ENCODE assay signal across 8 cellular contexts in the genomic region with DNA sequence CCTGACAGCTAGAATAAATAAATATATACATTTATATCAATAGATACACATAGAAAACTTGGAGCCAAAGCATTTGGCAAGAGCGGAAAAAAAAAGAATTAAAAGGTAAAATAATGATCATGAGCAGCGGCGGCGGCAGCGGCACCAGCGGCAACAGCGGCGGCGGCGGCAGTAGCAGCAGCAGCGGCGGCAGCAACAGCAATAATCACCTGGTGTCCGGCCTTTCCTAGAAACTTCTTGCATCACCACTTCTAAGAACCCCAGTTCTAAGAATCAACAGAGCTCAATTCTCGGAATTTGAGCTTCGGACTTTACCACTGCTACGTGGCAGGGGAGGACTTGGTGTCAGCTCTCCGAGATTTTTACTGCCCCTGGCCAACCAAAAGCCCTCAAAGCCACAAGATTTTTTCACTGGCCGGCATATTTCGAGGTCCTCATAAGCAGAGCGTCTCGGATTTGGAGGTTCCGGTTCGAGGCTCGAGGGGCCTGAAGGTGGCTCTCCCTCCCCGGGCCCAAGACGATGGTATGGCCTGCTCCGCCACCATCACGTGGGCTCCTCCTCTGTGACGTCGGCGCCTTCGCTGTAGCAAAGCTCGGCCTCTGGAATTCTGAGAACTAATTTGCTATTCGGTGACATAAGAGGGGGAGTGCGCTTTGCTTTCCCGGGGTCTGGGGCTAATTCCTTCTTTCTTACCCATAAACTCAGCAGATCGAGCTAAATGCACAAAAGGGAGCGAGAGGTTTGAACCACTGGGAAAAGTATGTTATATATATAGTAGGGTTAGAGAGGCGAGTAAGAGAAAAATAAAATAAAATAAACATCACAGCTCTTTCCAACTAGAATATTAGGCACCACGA. TPM values are rescaled to one million over a fixed set of nuclear protein-coding genes. Genes with fewer than 3 reads are reported as not detected.
A peak's percentile ranks its signal among the peaks of the same experiment; 100 is the strongest.
DNase-seq lines count a peak whose midpoint lies in the region; ATAC-seq, FAIRE-seq and TF ChIP-seq lines count a peak whose summit lies in the region.

A gene (minus strand): TSS at position 268 of the 858 bp plus-strand sequence. CDS start 11,775 bp downstream, outside the sequence.

- intact Hi-C loops in Caco-2 (cut with micrococcal nuclease; ENCODE audit: unreplicated experiment) = loop anchor here (1.0 to 10.0 kb wide), 6 partner anchors 291 to 1089 kb away; no protein-coding TSS in a partner anchor
- intact Hi-C loops in endothelial cell of umbilical vein (cut with micrococcal nuclease) = loop anchor here (1.0 to 2.0 kb wide), 11 partner anchors 291 to 1203 kb away; a partner anchor contains a TSS

- H3K9me1 ChIP-seq in endothelial cell of umbilical vein (replicated peaks; ENCODE audit: control insufficient read depth, extremely low read depth, insufficient read depth, low read length) = no peaks in the 10 kb centered on the region

- peak within 1 kb of the TSS; percentile 73 for H3K4me3 ChIP-seq in Caco-2 (ENCODE audit: low read depth, low read length)
- H3K4me3 ChIP-seq in endothelial cell of umbilical vein (replicated peaks in 1 of 3; ENCODE audit: insufficient read depth in 1 of 3, low read depth in 1 of 3, low read length in 3 of 3) = peak within 1 kb of the TSS; percentile 50 to 88 (median 85)

- H3K9ac ChIP-seq in endothelial cell of umbilical vein (replicated peaks; ENCODE audit: extremely low read depth, insufficient read depth, low read length) = peak within 1 kb of the TSS; percentile 100

- H3K9me3 ChIP-seq in Caco-2 = no peaks in the 10 kb centered on the region
- H3K9me3 ChIP-seq in endothelial cell of umbilical vein (replicated peaks; ENCODE audit: control insufficient read depth, insufficient read depth, low read length) = no peaks in the 10 kb centered on the region

- no peaks in the 10 kb centered on the region for H4K20me1 ChIP-seq in endothelial cell of umbilical vein (replicated peaks; ENCODE audit: control insufficient read depth, extremely low read depth, insufficient read depth, low read length)

- peak; percentile 64; the same call in 1 of the 2 replicates for TF ChIP-seq EP300 in Ishikawa (IDR thresholded peaks at IDR 0.05; ENCODE audit: borderline replicate concordance)

- POLR2A ChIA-PET in Caco-2 (lab: Charles Lee) (interaction anchor here (0.6 to 1.9 kb wide), 14 partner anchors 64 to 1001 kb away, joined by 3 to 36 read pairs (median 4); a partner anchor contains a TSS), endothelial cell of umbilical vein (lab: Charles Lee) (interaction anchor here (0.6 to 2.0 kb wide), 13 partner anchors 408 to 1293 kb away, joined by 3 to 13 read pairs (median 4); a partner anchor contains a TSS)

- H3K27me3 Mint-ChIP-seq in Caco-2 (ENCODE audit: insufficient read depth, unreplicated experiment) (no peaks in the 10 kb centered on the region), mesothelial cell of epicardium (ENCODE audit: low read depth) (no peaks in the 10 kb centered on the region)

- no peaks in the 10 kb centered on the region for H3K36me3 ChIP-seq in Caco-2 (ENCODE audit: control insufficient read depth, insufficient read depth, low read length)
- no peaks in the 10 kb centered on the region for H3K36me3 ChIP-seq in endothelial cell of umbilical vein (ENCODE audit: control insufficient read depth in 2 of 2, extremely low read depth in 1 of 2, insufficient read depth in 2 of 2, low read length in 2 of 2)

- H3K27me3 ChIP-seq in Caco-2 (replicated peaks; ENCODE audit: control insufficient read depth, insufficient read depth, low read length) (no peaks in the 10 kb centered on the region), endothelial cell of umbilical vein (ENCODE audit: control insufficient read depth in 2 of 2, insufficient read depth in 2 of 2, low read length in 2 of 2) (no peaks in the 10 kb centered on the region)

- TF ChIP-seq POLR2A in endothelial cell of umbilical vein (IDR thresholded peaks at IDR 0.05; ENCODE audit: low read depth, low read length) = peak; percentile 89

- DNase-seq in Caco-2 = peak; percentile 91 to 95
- DNase-seq in OCI-M1 (lab: John Stamatoyannopoulos, UW) = peak; percentile 95
- DNase-seq in activated T-cell treated with anti-CD3 and anti-CD28 coated beads for 24 hours (ENCODE audit: low read depth) = peak; percentile 80
- DNase-seq in endothelial cell of umbilical vein (ENCODE audit: low read depth, low spot score) = peak; percentile 95
- DNase-seq in mesothelial cell of epicardium (ENCODE audit: low spot score in 2 of 2, unreplicated experiment in 2 of 2) = peak; percentile 86 to 89
- peak; percentile 78 to 80 for DNase-seq in stimulated activated CD8-positive, alpha-beta memory T cell treated with anti-CD3 and anti-CD28 coated beads, Interleukin-15, amount 100 ng/mL, for 48 hours (ENCODE audit: low read depth in 2 of 2)

- H3K36me3 Mint-ChIP-seq in Caco-2 (ENCODE audit: insufficient read depth, unreplicated experiment) (peaks cover 30% of the 10 kb centered on the region), mesothelial cell of epicardium (no peaks in the 10 kb centered on the region)

- H3K79me2 ChIP-seq in endothelial cell of umbilical vein (ENCODE audit: control insufficient read depth, insufficient read depth, low read length) = peaks cover 17% of the 10 kb centered on the region

- H3K27ac ChIP-seq in endothelial cell of umbilical vein (ENCODE audit: insufficient read depth, low read depth, low read length) = peak within 1 kb of the TSS; percentile 100

- peak; percentile 92 for FAIRE-seq in endothelial cell of umbilical vein (lab: Jason Lieb, UNC)

- H3K4me2 ChIP-seq in endothelial cell of umbilical vein (ENCODE audit: insufficient read depth, low read length) = peak within 1 kb of the TSS; percentile 96

- no TSS peak for BruUV-seq in Caco-2 (replicated peaks; lab: Mats Ljungman, UMichigan)
- no TSS peak for BruUV-seq in endothelial cell of umbilical vein (replicated peaks; lab: Mats Ljungman, UMichigan)

- H3K4me1 Mint-ChIP-seq in Caco-2 (ENCODE audit: low read depth, unreplicated experiment) (peaks cover 12% of the 10 kb centered on the region), mesothelial cell of epicardium (peaks cover 75% of the 10 kb centered on the region)

- H3K9me3 Mint-ChIP-seq in Caco-2 (ENCODE audit: unreplicated experiment) (no peaks in the 10 kb centered on the region), mesothelial cell of epicardium (no peaks in the 10 kb centered on the region)

- no peak for TF ChIP-seq RAD21 in Ishikawa (IDR thresholded peaks at IDR 0.05; ENCODE audit: low read depth)

- ATAC-seq in GM21576 (IDR thresholded peaks at IDR 0.05; ENCODE audit: unreplicated experiment) = peak; percentile 78

- peak within 1 kb of the TSS; percentile 96 for H2AFZ ChIP-seq in endothelial cell of umbilical vein (ENCODE audit: low read depth, low read length)

- no peak for TF ChIP-seq CTCF in Caco-2 (IDR thresholded peaks at IDR 0.05; ENCODE audit: insufficient read depth in 1 of 2, low read depth in 1 of 2, low read length in 1 of 2, severe bottlenecking in 1 of 2, unreplicated experiment in 1 of 2)
- no peak for TF ChIP-seq CTCF in endothelial cell of umbilical vein (IDR thresholded peaks at IDR 0.05; ENCODE audit: extremely low read depth in 1 of 2, insufficient read depth in 1 of 2, low read depth in 1 of 2, low read length in 2 of 2)
- no peak for TF ChIP-seq CTCF in mesothelial cell of epicardium (IDR thresholded peaks at IDR 0.05; ENCODE audit: unreplicated experiment)

- CTCF ChIA-PET in Caco-2 (lab: Charles Lee) = interaction anchor here (0.6 to 1.2 kb wide), 4 partner anchors 65 to 1210 kb away, joined by 4 to 5 read pairs (median 4); no protein-coding TSS in a partner anchor
- CTCF ChIA-PET in endothelial cell of umbilical vein (lab: Charles Lee) = interaction anchor here (0.7 to 9.2 kb wide), 14 partner anchors 261 to 1487 kb away, joined by 3 to 254 read pairs (median 3); no protein-coding TSS in a partner anchor

- H3K4me3 Mint-ChIP-seq in Caco-2 (ENCODE audit: unreplicated experiment) = peak within 1 kb of the TSS; percentile 98
- H3K4me3 Mint-ChIP-seq in mesothelial cell of epicardium = peak within 1 kb of the TSS; percentile 95

- H3K27ac Mint-ChIP-seq in Caco-2 (ENCODE audit: unreplicated experiment) = peak within 1 kb of the TSS; percentile 97
- H3K27ac Mint-ChIP-seq in mesothelial cell of epicardium = peak within 1 kb of the TSS; percentile 100

- H3K4me1 ChIP-seq in Caco-2 (peaks cover 37% of the 10 kb centered on the region), endothelial cell of umbilical vein (ENCODE audit: control insufficient read depth, extremely low read depth, insufficient read depth, low read length) (peaks cover 21% of the 10 kb centered on the region)

- dilution Hi-C loops in endothelial cell of umbilical vein (cut with MboI; ENCODE audit: extremely low pct_ligation_motif_present, low sequenced_read_pairs) = loop anchor here (25.0 kb wide), 1 partner anchor 917 kb away; no protein-coding TSS in a partner anchor

TF ChIP-seq in Ishikawa, 13 proteins besides CTCF, POLR2A, EP300 and RAD21 (continues in another document):
- peak; percentile 36; the same call in 1 of the 2 replicates for TF ChIP-seq NFIC (IDR thresholded peaks at IDR 0.05)

TF ChIP-seq in endothelial cell of umbilical vein, 7 proteins besides CTCF, POLR2A, EP300 and RAD21:
- TF ChIP-seq MYC (IDR thresholded peaks at IDR 0.05; ENCODE audit: low read depth, low read length) (no peak), POLR2AphosphoS5 (IDR thresholded peaks at IDR 0.05; ENCODE audit: insufficient read depth, low read depth, low read length) (peak; percentile 77), EZH2 (IDR thresholded peaks at IDR 0.05; ENCODE audit: borderline replicate concordance, low read depth, low read length, severe bottlenecking) (no peak), GATA2 (IDR thresholded peaks at IDR 0.05; ENCODE audit: insufficient read depth, insufficient read length, low read depth, low read length) (no peak), JUN (IDR thresholded peaks at IDR 0.05; ENCODE audit: borderline replicate concordance, insufficient read depth, insufficient read length, low read depth) (no peak), FOS (IDR thresholded peaks at IDR 0.05; ENCODE audit: borderline replicate concordance, insufficient read depth, low read length) (no peak)
- TF ChIP-seq, protein P1, sequence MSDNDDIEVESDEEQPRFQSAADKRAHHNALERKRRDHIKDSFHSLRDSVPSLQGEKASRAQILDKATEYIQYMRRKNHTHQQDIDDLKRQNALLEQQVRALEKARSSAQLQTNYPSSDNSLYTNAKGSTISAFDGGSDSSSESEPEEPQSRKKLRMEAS (IDR thresholded peaks at IDR 0.05; ENCODE audit: insufficient read depth, insufficient read length) = peak; percentile 91

RNA-seq across cellular contexts. Expression of the gene that starts here (rescaled TPM):
- total RNA-seq in Caco-2 (2022) (35.8 and 40.4 TPM in 2 replicates), endothelial cell of umbilical vein (9.6 and 12.1 TPM in 2 replicates), mesothelial cell of epicardium (29.2 to 32.7 TPM (median 30.6 TPM) in 3 replicates)
- polyA plus RNA-seq in endothelial cell of umbilical vein = 3.8 and 6.9 TPM in 2 replicates
- 4.3 and 4.5 TPM in 2 replicates for polyA plus RNA-seq in endothelial cell of umbilical vein (2011; cell fraction: cytosol; rRNA removed)
- polyA plus RNA-seq in endothelial cell of umbilical vein (2011; cell fraction: nucleus; rRNA removed) = 34.1 and 35.0 TPM in 2 replicates
- polyA plus RNA-seq in endothelial cell of umbilical vein (2012) = 20.2 and 33.4 TPM in 2 replicates
- polyA minus RNA-seq in endothelial cell of umbilical vein = 13.7 and 18.2 TPM in 2 replicates
- polyA minus RNA-seq in endothelial cell of umbilical vein (2011; cell fraction: cytosol; rRNA and poly(A)+ RNA removed) = 4.2 TPM
- polyA minus RNA-seq in endothelial cell of umbilical vein (2011; cell fraction: nucleus; rRNA and poly(A)+ RNA removed) = 35.8 and 58.8 TPM in 2 replicates

Comparison
In these comparisons a context has a peak if more than half of its experiments do, and no peak if none do; other contexts are left out.
1. Peak in every context shown above with its lines: DNase-seq, ATAC-seq, H3K4me3 ChIP-seq and H3K27ac ChIP-seq.